ENCODE assay signal across 1 cellular context in genomic region chr3:126543457-126544090, GRCh38.
TF ChIP-seq lines count a peak whose summit lies in the region.

No MANE protein-coding gene starts in this region.

TF ChIP-seq in WTC11, 78 proteins besides CTCF, POLR2A, EP300 and RAD21 (continued from another document):
- TF ChIP-seq MYBL2 (CRISPR knock-in tag; IDR thresholded peaks at IDR 0.05), result no peak
- TF ChIP-seq ELF4 (CRISPR knock-in tag; IDR thresholded peaks at IDR 0.05; ENCODE audit: low read depth), result no peak
- TF ChIP-seq FOXJ3 (CRISPR knock-in tag; IDR thresholded peaks at IDR 0.05; ENCODE audit: borderline replicate concordance), result no peak
